14 cellular contexts compared by ENCODE assay signal in the genomic region with DNA sequence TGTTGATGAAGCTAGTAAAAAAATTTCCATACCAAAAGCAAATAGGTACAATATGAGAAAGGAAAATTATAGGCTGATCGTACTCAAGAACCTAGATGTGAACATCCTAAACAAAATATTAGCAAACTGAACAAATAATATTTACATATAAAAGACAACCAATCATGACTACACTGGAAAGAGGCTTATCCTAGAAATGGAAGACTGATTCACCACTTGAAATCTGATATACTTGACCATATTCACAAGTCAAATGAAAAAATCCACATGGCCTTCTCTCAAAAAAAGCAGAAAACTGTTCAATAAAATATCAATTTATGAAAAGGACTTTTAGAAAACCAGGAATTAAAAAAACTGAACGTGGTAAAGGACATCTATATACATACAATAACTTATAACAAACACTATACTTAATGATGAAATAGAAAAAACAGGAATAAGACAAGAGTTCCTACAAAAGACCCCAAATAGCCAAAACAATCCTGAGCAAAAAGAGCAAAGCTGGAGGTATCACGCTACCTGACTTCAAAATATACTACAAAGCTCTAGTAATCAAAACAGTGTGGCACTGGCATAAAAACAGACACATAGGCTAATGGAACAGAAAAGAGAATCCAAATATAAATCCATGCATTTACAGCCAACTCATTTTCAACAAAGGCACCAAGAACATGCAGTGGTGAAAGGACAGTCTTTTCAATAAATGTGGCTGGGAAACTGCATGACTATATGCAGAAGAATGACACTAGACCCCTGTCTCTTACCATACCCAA. TPM values are rescaled to one million over a fixed set of nuclear protein-coding genes. Genes with fewer than 3 reads are reported as not detected.
DNase-seq lines count a peak whose midpoint lies in the region; ATAC-seq, FAIRE-seq and TF ChIP-seq lines count a peak whose summit lies in the region.
"Had no signal": no experiment of that assay in that cellular context is flagged by ENCODE, and none has a peak within 500 bp of the region (broad histone marks: within the 10 kb centered on the region; RNA-seq: fewer than 3 reads in every experiment).

No MANE protein-coding gene starts in this region.

- no peak overlapping the region for H2BK5ac ChIP-seq in H1 (ENCODE audit: low read depth, low read length)

- CTCF ChIA-PET in HCT116 (lab: Charles Lee) (no interaction called here), H1 (lab: Charles Lee; ENCODE audit: partially characterized antibody) (interaction anchor here (0.9 to 1.6 kb wide), 3 partner anchors 18 to 66 kb away, joined by 3 to 4 read pairs (median 3); no protein-coding TSS in a partner anchor)

- H4K20me1 ChIP-seq in HCT116 (ENCODE audit: insufficient read depth) = no peaks in the 10 kb centered on the region
- no peaks in the 10 kb centered on the region for H4K20me1 ChIP-seq in H1 (replicated peaks in 1 of 2; ENCODE audit: control insufficient read depth in 1 of 2, insufficient read depth in 2 of 2, low read length in 2 of 2)
- H4K20me1 ChIP-seq: BLaER1 had no signal

- no peaks in the 10 kb centered on the region for H3K79me2 ChIP-seq in HCT116 (ENCODE audit: insufficient read depth, low read length)
- no peaks in the 10 kb centered on the region for H3K79me2 ChIP-seq in H1 (ENCODE audit: control insufficient read depth in 1 of 2, insufficient read depth in 2 of 2, low read length in 2 of 2)

- no peak overlapping the region for H4K8ac ChIP-seq in H1 (ENCODE audit: extremely low read depth, insufficient read depth, low read length)

- TF ChIP-seq EP300 in H1 (IDR thresholded peaks at IDR 0.05; ENCODE audit: borderline replicate concordance in 1 of 2, low read depth in 2 of 2, low read length in 2 of 2) = no peak
- TF ChIP-seq EP300 in sigmoid colon (IDR thresholded peaks at IDR 0.05) = no peak

- no peaks in the 10 kb centered on the region for H3K9me2 ChIP-seq in HCT116 (ENCODE audit: insufficient read depth)

- H3K27me3 ChIP-seq in HCT116 (ENCODE audit: insufficient read depth, low read length) (no peaks in the 10 kb centered on the region), H1 (replicated peaks in 1 of 4; ENCODE audit: control insufficient read depth in 3 of 4, extremely low read depth in 1 of 4, insufficient read depth in 3 of 4, low read length in 3 of 4) (no peaks in the 10 kb centered on the region), aorta (ENCODE audit: control insufficient read depth in 1 of 2, insufficient read depth in 2 of 2, low read length in 1 of 2) (no peaks in the 10 kb centered on the region), sigmoid colon (no peaks in the 10 kb centered on the region)
- H3K27me3 ChIP-seq: BLaER1 had no signal

- H3K4ac ChIP-seq in H1 (replicated peaks; ENCODE audit: insufficient read length, low read depth, low read length) = no peak overlapping the region

- H3K4me2 ChIP-seq in HCT116 (ENCODE audit: low read length) (no peak overlapping the region), H1 (ENCODE audit: insufficient read depth in 1 of 2, low read depth in 2 of 2, low read length in 2 of 2) (no peak overlapping the region)
- H3K4me2 ChIP-seq: BLaER1 had no signal

- no peak overlapping the region for H3K14ac ChIP-seq in H1 (ENCODE audit: insufficient read length)

- H3K36me3 ChIP-seq in HCT116 (ENCODE audit: control insufficient read depth in 1 of 2, insufficient read depth in 2 of 2, low read length in 2 of 2) (no peaks in the 10 kb centered on the region), H1 (ENCODE audit: control insufficient read depth in 2 of 4, insufficient read depth in 4 of 4, low read length in 3 of 4) (no peaks in the 10 kb centered on the region), aorta (ENCODE audit: control insufficient read depth in 1 of 2, insufficient read depth in 2 of 2, low read length in 1 of 2) (no peaks in the 10 kb centered on the region), sigmoid colon (no peaks in the 10 kb centered on the region)
- H3K36me3 ChIP-seq: BLaER1 had no signal

- no peaks in the 10 kb centered on the region for H3K27me3 Mint-ChIP-seq in chondrocyte (ENCODE audit: low read depth)
- H3K27me3 Mint-ChIP-seq: IgD-negative memory B cell had no signal

- no peak overlapping the region for H3K27ac ChIP-seq in HCT116 (ENCODE audit: low read depth, low read length)
- no peak overlapping the region for H3K27ac ChIP-seq in H1 (ENCODE audit: low read depth, low read length)
- no peak overlapping the region for H3K27ac ChIP-seq in aorta (ENCODE audit: low read depth in 1 of 2, low read length in 2 of 2)
- no peak overlapping the region for H3K27ac ChIP-seq in sigmoid colon
- H3K27ac ChIP-seq: BLaER1 had no signal

- no peak overlapping the region for H3K4me3 ChIP-seq in HCT116 (replicated peaks in 1 of 2; ENCODE audit: low read depth in 1 of 2, low read length in 2 of 2)
- H3K4me3 ChIP-seq in LNCaP clone FGC (ENCODE audit: low read depth, low read length) = no peak overlapping the region
- no peak overlapping the region for H3K4me3 ChIP-seq in H1 (ENCODE audit: extremely low read depth in 1 of 4, insufficient read depth in 2 of 4, low read depth in 3 of 4, low read length in 4 of 4)
- H3K4me3 ChIP-seq in aorta (ENCODE audit: low read length in 2 of 2) = no peak overlapping the region
- no peak overlapping the region for H3K4me3 ChIP-seq in sigmoid colon
- H3K4me3 ChIP-seq: BLaER1 had no signal

- 95% methylated on average over 3 of the region's 3 CpGs; no CpG with 5 or more reads in 1 of the 2 experiments for WGBS in H1 (ENCODE audit: extremely low coverage in 1 of 2, insufficient coverage in 1 of 2, insufficient read length in 1 of 2, insufficient replicate concordance in 2 of 2, low coverage in 1 of 2, low lambda C conversion rate in 2 of 2, missing lambda C conversion rate in 1 of 2), 2 experiments
- WGBS in aorta, 2 donors = 87% methylated on average over 3 of the region's 3 CpGs
- WGBS in sigmoid colon, 2 donors = 83 to 89% methylated on average over 3 of the region's 3 CpGs

- H3K4me1 ChIP-seq in HCT116 (ENCODE audit: control insufficient read depth in 1 of 2, insufficient read depth in 2 of 2, low read length in 2 of 2) = peaks cover 0 to 8% of the 10 kb centered on the region in 2 experiments; a peak in 2 of 4 replicates
- H3K4me1 ChIP-seq in H1 (replicated peaks in 1 of 4; ENCODE audit: control insufficient read depth in 3 of 4, insufficient read depth in 4 of 4, low read length in 3 of 4) = peaks cover 0 to 10% (median 0%) of the 10 kb centered on the region in 4 experiments; a peak in 2 of 7 replicates
- peaks cover 0 to 2% of the 10 kb centered on the region in 2 donors for H3K4me1 ChIP-seq in aorta (ENCODE audit: control insufficient read depth in 1 of 2, insufficient read depth in 2 of 2, low read length in 2 of 2)
- H3K4me1 ChIP-seq in sigmoid colon = peaks cover 0 to 10% (median 0%) of the 10 kb centered on the region in 4 donors
- H3K4me1 ChIP-seq: BLaER1 had no signal

- no peak overlapping the region for H2BK120ac ChIP-seq in H1 (replicated peaks; ENCODE audit: low read depth, low read length)

- no peak overlapping the region for H3K27ac Mint-ChIP-seq in chondrocyte (ENCODE audit: unreplicated experiment)
- H3K27ac Mint-ChIP-seq: IgD-negative memory B cell had no signal

- peaks cover 18% of the 10 kb centered on the region for H3K9me3 Mint-ChIP-seq in chondrocyte (ENCODE audit: low read depth)

- H3K4me3 Mint-ChIP-seq in chondrocyte (ENCODE audit: unreplicated experiment) = no peak overlapping the region
- H3K4me3 Mint-ChIP-seq: IgD-negative memory B cell had no signal

- peaks cover 0 to 4% of the 10 kb centered on the region in 2 experiments; a peak in 2 of 4 replicates for H3K9me3 ChIP-seq in HCT116 (ENCODE audit: control insufficient read depth in 1 of 2, insufficient read depth in 1 of 2, low read depth in 1 of 2, low read length in 2 of 2)
- peaks cover 3 to 7% of the 10 kb centered on the region in 2 experiments; a peak in 1 of 4 replicates for H3K9me3 ChIP-seq in H1 (ENCODE audit: insufficient read depth in 2 of 2, low read depth in 1 of 2, low read length in 1 of 2)
- H3K9me3 ChIP-seq in aorta (ENCODE audit: control insufficient read depth, low read length) = no peaks in the 10 kb centered on the region
- H3K9me3 ChIP-seq in sigmoid colon = peaks cover 0 to 5% (median 2%) of the 10 kb centered on the region in 4 donors

- no peak for DNase-seq in HCT116 (ENCODE audit: low read depth, low spot score)
- peak; percentile 43 for DNase-seq in LNCaP clone FGC (ENCODE audit: low read depth)
- DNase-seq in H1 (ENCODE audit: low read depth in 1 of 2, low spot score in 2 of 2) = no peak
- DNase-seq in chondrocyte (ENCODE audit: low spot score) = no peak
- no peak for DNase-seq in aorta
- no peak for DNase-seq in sigmoid colon
- DNase-seq: AML-193, DMS53, GF-D8, GOT3 had no signal

- no peak overlapping the region for H4K5ac ChIP-seq in H1 (ENCODE audit: insufficient read length, low read depth, low read length)

- TF ChIP-seq CTCF in HCT116 (IDR thresholded peaks at IDR 0.05 in 2 of 3, conservative IDR thresholded peaks at IDR 0.05 in 1 of 3; ENCODE audit: borderline replicate concordance in 1 of 3, insufficient read depth in 1 of 3, low read depth in 2 of 3, low read length in 2 of 3) = no peak
- no peak for TF ChIP-seq CTCF in LNCaP clone FGC (IDR thresholded peaks at IDR 0.05; ENCODE audit: control insufficient read depth, extremely low read depth, insufficient read depth)
- no peak for TF ChIP-seq CTCF in H1 (IDR thresholded peaks at IDR 0.05; ENCODE audit: control extremely low read depth in 1 of 3, insufficient read depth in 1 of 3, low read depth in 1 of 3, low read length in 3 of 3)
- TF ChIP-seq CTCF in chondrocyte (IDR thresholded peaks at IDR 0.05) = no peak
- no peak for TF ChIP-seq CTCF in sigmoid colon (IDR thresholded peaks at IDR 0.05)

- H3K9ac ChIP-seq in HCT116 (ENCODE audit: low read length) (no peak overlapping the region), H1 (replicated peaks in 1 of 4; ENCODE audit: extremely low read depth in 1 of 4, low read depth in 3 of 4, low read length in 3 of 4) (no peak overlapping the region)
- H3K9ac ChIP-seq: BLaER1 had no signal

- H3K36me3 Mint-ChIP-seq in chondrocyte (ENCODE audit: low read depth) = peaks cover 13% of the 10 kb centered on the region
- H3K36me3 Mint-ChIP-seq: IgD-negative memory B cell had no signal

- FAIRE-seq in H1 (lab: Jason Lieb, UNC) = no peak
- FAIRE-seq: GM19239 had no signal

- H3K18ac ChIP-seq in H1 (ENCODE audit: extremely low read depth, low read length) = no peak overlapping the region

- H2AFZ ChIP-seq in HCT116 (ENCODE audit: low read depth, low read length, poor library complexity, severe bottlenecking) (no peak overlapping the region), H1 (ENCODE audit: low read length) (no peak overlapping the region)

- TF ChIP-seq RAD21 in HCT116 (IDR thresholded peaks at IDR 0.05; ENCODE audit: low read depth) (no peak), H1 (IDR thresholded peaks at IDR 0.05 in 1 of 2, conservative IDR thresholded peaks at IDR 0.05 in 1 of 2; ENCODE audit: low read depth in 2 of 2, low read length in 2 of 2) (no peak)

- no TSS peak for BruUV-seq in HCT116 (replicated peaks; lab: Mats Ljungman, UMichigan)

- no peak overlapping the region for H2BK20ac ChIP-seq in H1 (ENCODE audit: low read length)

- no peak overlapping the region for H2BK15ac ChIP-seq in H1 (ENCODE audit: low read length)

- POLR2A ChIA-PET in HCT116 (lab: Charles Lee) (no interaction called here), H1 (lab: Charles Lee; ENCODE audit: partially characterized antibody) (no interaction called here)

- no peak overlapping the region for H3K23ac ChIP-seq in H1 (ENCODE audit: insufficient read length)

- RAD21 ChIA-PET in HCT116 (lab: Charles Lee; ENCODE audit: low non-redundant PET in 1 of 2, low total read pairs in 2 of 2, uncharacterized antibody in 2 of 2, unreplicated experiment in 2 of 2) = no interaction called here

- H2BK12ac ChIP-seq in H1 (ENCODE audit: low read depth, low read length) = no peak overlapping the region

- no peaks in the 10 kb centered on the region for H3K23me2 ChIP-seq in H1 (ENCODE audit: low read depth, low read length)

- H4K91ac ChIP-seq in H1 (replicated peaks; ENCODE audit: insufficient read length, low read length) = no peak overlapping the region

- no peak for TF ChIP-seq POLR2A in HCT116 (IDR thresholded peaks at IDR 0.05; ENCODE audit: borderline replicate concordance, extremely low read depth, insufficient read depth, insufficient read length)
- no peak for TF ChIP-seq POLR2A in H1 (IDR thresholded peaks at IDR 0.05; ENCODE audit: control extremely low read depth in 1 of 2, low read depth in 2 of 2, low read length in 2 of 2)
- no peak for TF ChIP-seq POLR2A in sigmoid colon (IDR thresholded peaks at IDR 0.05)

- no peak overlapping the region for H3K56ac ChIP-seq in H1 (replicated peaks; ENCODE audit: insufficient read length, low read depth, low read length)

- intact Hi-C loops in HCT116 (cut with micrococcal nuclease) (no loop called here), aorta (cut with DNase I) (no loop called here), sigmoid colon (cut with DNase I) (no loop called here)

- H3K4me1 Mint-ChIP-seq in chondrocyte (ENCODE audit: low read depth) = peaks cover 13% of the 10 kb centered on the region
- H3K4me1 Mint-ChIP-seq: IgD-negative memory B cell had no signal

- no peaks in the 10 kb centered on the region for H3K79me1 ChIP-seq in H1 (ENCODE audit: low read depth, low read length)

- no peak overlapping the region for H2AK5ac ChIP-seq in H1 (ENCODE audit: low read depth, low read length)

- ATAC-seq in HCT116 = no peak
- no peak for ATAC-seq in aorta (ENCODE audit: low FRiP score)

RNA-seq across cellular contexts. Expression of a gene that starts 29.2 kb away (rescaled TPM):
- 0.59 TPM for total RNA-seq in HCT116 (2021; ENCODE audit: unreplicated experiment)
- polyA plus RNA-seq in HCT116 (2012) = 0.61 TPM in 1 of 2 replicates, not detected in the other
- not detected in 2 replicates for total RNA-seq in H1 (2021; fragmentation: NEBNext Ultra II Directional; extraction: Animal tissue kit (Norgen Biotek cat#: 25700))
- polyA plus RNA-seq in H1 (2011; rRNA removed) = not detected in 2 replicates
- polyA plus RNA-seq in H1 (2011; cell fraction: cytosol; rRNA removed) = not detected
- not detected for polyA plus RNA-seq in H1 (2011; cell fraction: nucleus; rRNA removed)
- not detected in 4 replicates for polyA plus RNA-seq in H1 (2012, experiment 1 of 2)
- polyA plus RNA-seq in H1 (2012, experiment 2 of 2) = not detected
- polyA plus RNA-seq in H1 (2013, experiment 1 of 2) = not detected
- not detected for polyA plus RNA-seq in H1 (2013, experiment 2 of 2)
- not detected in 2 replicates for polyA minus RNA-seq in H1 (2011; rRNA and poly(A)+ RNA removed)
- polyA minus RNA-seq in H1 (2011; cell fraction: cytosol; rRNA and poly(A)+ RNA removed) = not detected
- polyA minus RNA-seq in H1 (2011; cell fraction: nucleus; rRNA and poly(A)+ RNA removed) = not detected
- 0.27 to 1.4 TPM (median 0.31 TPM) in 3 replicates for total RNA-seq in chondrocyte
- total RNA-seq in aorta = 10 to 100 TPM; 61.8 to 67.1 TPM
- polyA plus RNA-seq in aorta = 10 to 100 TPM in 1 of 2 donors, 1 to 10 TPM in 1; 4.5 to 10.0 TPM
- total RNA-seq in sigmoid colon = 1 to 10 TPM in 3 of 4 donors, under 1 TPM in 1; 0.95 to 8.9 (median 6.1) TPM
- polyA plus RNA-seq in sigmoid colon = 1 to 10 TPM in 1 of 3 donors, under 1 TPM in 1, not detected in 1; 0.60 to 1.8 TPM
- total RNA-seq: HT-29 had no signal
- polyA plus RNA-seq: IgD-negative memory B cell had no signal

RNA-seq across cellular contexts. Expression of a gene that starts 49.8 kb away (rescaled TPM):
- 0.30 TPM for total RNA-seq in HCT116 (2021; ENCODE audit: unreplicated experiment)
- polyA plus RNA-seq in HCT116 (2012) = 0.79 and 0.95 TPM in 2 replicates
- total RNA-seq in H1 (2021; fragmentation: NEBNext Ultra II Directional; extraction: Animal tissue kit (Norgen Biotek cat#: 25700)) = 3.7 and 3.9 TPM in 2 replicates
- polyA plus RNA-seq in H1 (2011; rRNA removed) = 5.9 and 7.5 TPM in 2 replicates
- 5.9 TPM for polyA plus RNA-seq in H1 (2011; cell fraction: cytosol; rRNA removed)
- polyA plus RNA-seq in H1 (2011; cell fraction: nucleus; rRNA removed) = 8.6 TPM
- polyA plus RNA-seq in H1 (2012, experiment 1 of 2) = 5.2 to 7.9 TPM (median 6.0 TPM) in 4 replicates
- polyA plus RNA-seq in H1 (2012, experiment 2 of 2) = 2.0 TPM
- polyA plus RNA-seq in H1 (2013, experiment 1 of 2) = 5.7 TPM
- polyA plus RNA-seq in H1 (2013, experiment 2 of 2) = 5.8 TPM
- polyA minus RNA-seq in H1 (2011; rRNA and poly(A)+ RNA removed) = 7.0 and 11.1 TPM in 2 replicates
- 2.4 TPM for polyA minus RNA-seq in H1 (2011; cell fraction: cytosol; rRNA and poly(A)+ RNA removed)
- polyA minus RNA-seq in H1 (2011; cell fraction: nucleus; rRNA and poly(A)+ RNA removed) = 7.2 TPM
- total RNA-seq in chondrocyte = not detected in 3 replicates
- total RNA-seq in aorta = 1 to 10 TPM; 1.7 to 2.2 TPM
- polyA plus RNA-seq in aorta = 1 to 10 TPM in 1 of 2 donors, not detected in 1; 2.0 TPM
- under 1 TPM in 1 of 4 donors, not detected in 3; 0.28 TPM for total RNA-seq in sigmoid colon
- polyA plus RNA-seq in sigmoid colon = under 1 TPM in 2 of 3 donors, not detected in 1; 0.12 to 0.60 TPM
- total RNA-seq: HT-29 had no signal

Comparison
In these comparisons a context has a peak if more than half of its experiments do, and no peak if none do; other contexts are left out.
1. RNA of a gene that starts 29.2 kb away (total RNA-seq): 61.8 to 67.1 TPM in aorta; 0.95 to 8.9 TPM in sigmoid colon, 0.59 TPM in HCT116 (single experiment), 0.27 to 1.4 TPM in chondrocyte and not detected in H1; every median in the first group is over 4 times any median in the second.